Comparison of ENCODE assay signal across 12 cellular contexts in the genomic region with DNA sequence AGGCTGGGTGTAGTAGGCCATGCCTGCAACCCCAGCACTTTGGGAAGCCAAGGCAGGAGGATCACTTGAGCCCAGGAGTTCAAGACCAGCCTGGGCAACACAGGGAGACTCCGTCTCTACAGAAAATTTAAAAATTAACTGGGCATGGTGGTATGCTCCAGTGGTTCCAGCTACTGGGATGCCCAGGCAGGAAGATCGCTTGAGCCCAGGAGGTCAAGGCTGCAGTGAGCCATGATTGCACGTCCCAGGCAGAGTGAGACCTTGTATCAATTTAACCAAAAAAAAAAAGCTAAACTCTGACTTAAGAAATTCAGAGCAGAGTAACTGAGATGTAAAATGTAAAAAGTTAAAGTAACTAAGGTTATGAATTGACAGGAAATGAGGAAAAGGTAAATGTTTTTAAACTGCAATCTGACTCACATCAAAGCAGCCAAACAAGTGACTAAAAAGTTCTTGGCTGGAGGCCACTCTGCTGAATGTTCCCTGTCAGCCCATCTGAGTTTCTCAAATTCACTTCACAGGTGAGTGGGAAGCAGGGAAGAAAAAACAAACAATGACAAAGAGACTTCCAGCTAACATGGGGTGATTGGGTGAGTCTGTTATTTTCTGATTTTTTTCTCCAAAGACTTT. TPM values are rescaled to one million over a fixed set of nuclear protein-coding genes. Genes with fewer than 3 reads are reported as not detected.
DNase-seq lines count a peak whose midpoint lies in the region; ATAC-seq, FAIRE-seq and TF ChIP-seq lines count a peak whose summit lies in the region.
"Had no signal": no experiment of that assay in that cellular context is flagged by ENCODE, and none has a peak within 500 bp of the region (broad histone marks: within the 10 kb centered on the region; RNA-seq: fewer than 3 reads in every experiment).

No MANE protein-coding gene starts in this region.

- FAIRE-seq in astrocyte (lab: Jason Lieb, UNC) = no peak

- H3K4me1 ChIP-seq in H9 (ENCODE audit: insufficient read depth, low read length) (no peaks in the 10 kb centered on the region), astrocyte (ENCODE audit: insufficient read depth, low read length) (no peaks in the 10 kb centered on the region)
- H3K4me1 ChIP-seq: SJSA1 had no signal

- no peaks in the 10 kb centered on the region for H3K23me2 ChIP-seq in H9 (ENCODE audit: insufficient read length, low read depth, low read length, poor library complexity, severe bottlenecking)

- peak overlapping the region in 2 of 3 experiments; percentile 48 to 70; a peak in 1 of 7 replicates for H3K27ac Mint-ChIP-seq in H9
- no peak overlapping the region for H3K27ac Mint-ChIP-seq in astrocyte (ENCODE audit: unreplicated experiment)
- H3K27ac Mint-ChIP-seq in natural killer cell treated with Interleukin-12 subunit alpha and Interleukin-12 subunit beta and Interleukin-15 and Interleukin-18, amount 100 ng/mL, for 72 hours = no peak overlapping the region
- H3K27ac Mint-ChIP-seq: CD8-positive, alpha-beta memory T cell had no signal

- H3K79me2 ChIP-seq in H9 (ENCODE audit: insufficient read depth, low read length) (no peaks in the 10 kb centered on the region), astrocyte (ENCODE audit: insufficient read depth, low read length) (peaks cover 9% of the 10 kb centered on the region)

- no peak overlapping the region for H2BK20ac ChIP-seq in H9 (ENCODE audit: low read depth, low read length, poor library complexity, severe bottlenecking)

- H2AK5ac ChIP-seq in H9 (ENCODE audit: insufficient read length, low read length) = no peak overlapping the region

- no peak overlapping the region for H3K4ac ChIP-seq in H9 (ENCODE audit: low read depth, low read length)

- H4K8ac ChIP-seq in H9 (replicated peaks; ENCODE audit: insufficient read length, low read depth, low read length) = no peak overlapping the region

- no peak overlapping the region for H2BK5ac ChIP-seq in H9 (ENCODE audit: insufficient read length, low read length)

- no peak overlapping the region for H3K14ac ChIP-seq in H9 (ENCODE audit: insufficient read depth, low read length)

- WGBS in H9 (ENCODE audit: extremely low coverage, insufficient read length, low lambda C conversion rate) = no CpG with 5 or more reads among the region's 3 CpGs

- H3K56ac ChIP-seq in H9 (ENCODE audit: insufficient read length, low read depth, low read length) = no peak overlapping the region

- H3K9me3 ChIP-seq in H9 (ENCODE audit: control insufficient read depth, low read depth, low read length) (no peaks in the 10 kb centered on the region), astrocyte (ENCODE audit: insufficient read depth, low read depth, low read length) (peaks cover 3% of the 10 kb centered on the region)
- H3K9me3 ChIP-seq: SJSA1 had no signal

- H3K4me3 Mint-ChIP-seq in H9 (no peak overlapping the region), astrocyte (ENCODE audit: unreplicated experiment) (no peak overlapping the region)
- H3K4me3 Mint-ChIP-seq in natural killer cell treated with Interleukin-12 subunit alpha and Interleukin-12 subunit beta and Interleukin-15 and Interleukin-18, amount 100 ng/mL, for 72 hours = no peak overlapping the region
- H3K4me3 Mint-ChIP-seq: CD8-positive, alpha-beta memory T cell had no signal

- H3K9me3 Mint-ChIP-seq in H9 (peaks cover 10 to 13% of the 10 kb centered on the region in 2 experiments), astrocyte (ENCODE audit: unreplicated experiment) (no peaks in the 10 kb centered on the region)
- peaks cover 6% of the 10 kb centered on the region for H3K9me3 Mint-ChIP-seq in natural killer cell treated with Interleukin-12 subunit alpha and Interleukin-12 subunit beta and Interleukin-15 and Interleukin-18, amount 100 ng/mL, for 72 hours

- peaks cover 4% of the 10 kb centered on the region in 2 experiments; a peak in 3 of 4 replicates for H3K4me1 Mint-ChIP-seq in H9
- peaks cover 3% of the 10 kb centered on the region for H3K4me1 Mint-ChIP-seq in astrocyte (ENCODE audit: low read depth, unreplicated experiment)
- no peaks in the 10 kb centered on the region for H3K4me1 Mint-ChIP-seq in natural killer cell treated with Interleukin-12 subunit alpha and Interleukin-12 subunit beta and Interleukin-15 and Interleukin-18, amount 100 ng/mL, for 72 hours (ENCODE audit: low read depth in 2 of 2)
- H3K4me1 Mint-ChIP-seq: CD8-positive, alpha-beta memory T cell had no signal

- no peak overlapping the region for H2BK12ac ChIP-seq in H9 (ENCODE audit: insufficient read length, low read depth, low read length)

- DNase-seq in AG08395 (ENCODE audit: low spot score) (peak; percentile 29), H9 (no peak), astrocyte (ENCODE audit: low read depth) (peak; percentile 60), left lobe of liver (ENCODE audit: low spot score) (no peak), LoVo (ENCODE audit: low spot score) (no peak)
- no peak for DNase-seq in natural killer cell treated with Interleukin-12 subunit alpha and Interleukin-12 subunit beta and Interleukin-15 and Interleukin-18, amount 100 ng/mL, for 72 hours (ENCODE audit: low spot score)
- DNase-seq: activated CD4-positive, alpha-beta T cell treated with anti-CD3 and anti-CD28 coated beads, Interleukin-2, amount 50 U/mL, for 1 hour; CD8-positive, alpha-beta memory T cell had no signal

- no peak overlapping the region for H3K9ac ChIP-seq in H9 (ENCODE audit: extremely low read depth, insufficient read length, low read length)
- H3K9ac ChIP-seq in astrocyte (ENCODE audit: low read length) = no peak overlapping the region

- H3K27ac ChIP-seq in H9 (ENCODE audit: insufficient read length, low read depth, low read length) (no peak overlapping the region), astrocyte (ENCODE audit: low read depth, low read length) (no peak overlapping the region)
- H3K27ac ChIP-seq: SJSA1 had no signal

- no peak overlapping the region for H2BK120ac ChIP-seq in H9 (ENCODE audit: low read depth, low read length, poor library complexity, severe bottlenecking)

- ATAC-seq in left lobe of liver = peak; percentile 38
- no peak for ATAC-seq in GM21528 (IDR thresholded peaks at IDR 0.05; ENCODE audit: low FRiP score, unreplicated experiment)
- ATAC-seq in natural killer cell treated with Interleukin-12 subunit alpha and Interleukin-12 subunit beta and Interleukin-15 and Interleukin-18, amount 100 ng/mL, for 72 hours = no peak
- no peak for ATAC-seq in HG02840 (IDR thresholded peaks at IDR 0.05; ENCODE audit: low FRiP score, unreplicated experiment)

- H3K4me2 ChIP-seq in H9 (ENCODE audit: insufficient read depth, insufficient read length, low read length) (no peak overlapping the region), astrocyte (ENCODE audit: low read length) (no peak overlapping the region)

- no peaks in the 10 kb centered on the region for H3K27me3 Mint-ChIP-seq in H9 (ENCODE audit: low read depth)
- no peaks in the 10 kb centered on the region for H3K27me3 Mint-ChIP-seq in astrocyte (ENCODE audit: low read depth, unreplicated experiment)
- H3K27me3 Mint-ChIP-seq in natural killer cell treated with Interleukin-12 subunit alpha and Interleukin-12 subunit beta and Interleukin-15 and Interleukin-18, amount 100 ng/mL, for 72 hours = no peaks in the 10 kb centered on the region
- H3K27me3 Mint-ChIP-seq: CD8-positive, alpha-beta memory T cell had no signal

- TF ChIP-seq CTCF in H9 (conservative IDR thresholded peaks at IDR 0.05) (no peak), astrocyte (IDR thresholded peaks at IDR 0.05; ENCODE audit: insufficient read depth, low read depth, low read length) (no peak)

- no peak overlapping the region for H3T11ph ChIP-seq in H9 (ENCODE audit: low read length)

- H3K4me3 ChIP-seq in astrocyte (ENCODE audit: insufficient read depth, low read depth, low read length) = no peak overlapping the region
- H3K4me3 ChIP-seq: SJSA1 had no signal

- H3K36me3 Mint-ChIP-seq in H9 (ENCODE audit: insufficient read depth in 1 of 3, low read depth in 3 of 3) (peaks cover 2 to 5% (median 4%) of the 10 kb centered on the region in 3 experiments), astrocyte (ENCODE audit: low read depth, unreplicated experiment) (no peaks in the 10 kb centered on the region)
- no peaks in the 10 kb centered on the region for H3K36me3 Mint-ChIP-seq in natural killer cell treated with Interleukin-12 subunit alpha and Interleukin-12 subunit beta and Interleukin-15 and Interleukin-18, amount 100 ng/mL, for 72 hours
- H3K36me3 Mint-ChIP-seq: CD8-positive, alpha-beta memory T cell had no signal

- no peak overlapping the region for H4K91ac ChIP-seq in H9 (ENCODE audit: insufficient read length, low read depth, low read length)

- H3K79me1 ChIP-seq in H9 (ENCODE audit: insufficient read depth, low read depth, low read length, poor library complexity, severe bottlenecking) = no peaks in the 10 kb centered on the region

- H3K27me3 ChIP-seq in H9 (ENCODE audit: insufficient read depth, low read length) (no peaks in the 10 kb centered on the region), astrocyte (ENCODE audit: insufficient read depth, low read length) (no peaks in the 10 kb centered on the region)
- H3K27me3 ChIP-seq: SJSA1 had no signal

- no peak overlapping the region for H3K23ac ChIP-seq in H9 (ENCODE audit: insufficient read length, low read depth, low read length)

- no peak overlapping the region for H2BK15ac ChIP-seq in H9 (ENCODE audit: low read depth, low read length)

- H3K36me3 ChIP-seq in astrocyte (ENCODE audit: insufficient read depth, low read length) = no peaks in the 10 kb centered on the region
- H3K36me3 ChIP-seq: SJSA1 had no signal

- H3K18ac ChIP-seq in H9 (ENCODE audit: insufficient read length, low read depth, low read length) = no peak overlapping the region

- no peak overlapping the region for H2AFZ ChIP-seq in H9 (ENCODE audit: low read length)
- H2AFZ ChIP-seq in astrocyte (ENCODE audit: low read depth, low read length) = no peak overlapping the region

- H4K20me1 ChIP-seq in H9 (ENCODE audit: control insufficient read depth, insufficient read depth, insufficient read length) (no peaks in the 10 kb centered on the region), astrocyte (ENCODE audit: insufficient read depth, low read length) (no peaks in the 10 kb centered on the region)

- H4K5ac ChIP-seq in H9 (ENCODE audit: insufficient read length, low read depth, low read length) = no peak overlapping the region

RNA-seq across cellular contexts. Expression of a gene that starts 21.3 kb away (rescaled TPM):
- total RNA-seq in H9 (2021) (2.7 and 2.8 TPM in 2 replicates), astrocyte (5.9 and 6.7 TPM in 2 replicates), left lobe of liver (6.3 TPM)
- under 1 TPM in 1 of 2 donors, not detected in 1; 0.61 TPM for total RNA-seq in natural killer cell treated with Interleukin-12 subunit alpha and Interleukin-12 subunit beta and Interleukin-15 and Interleukin-18, amount 100 ng/mL, for 72 hours
- total RNA-seq: CD8-positive, alpha-beta memory T cell; mononuclear cell had no signal

Comparison
In these comparisons a context has a peak if more than half of its experiments do, and no peak if none do; other contexts are left out.
1. DNase-seq: peak in AG08395 (single experiment) and astrocyte (single experiment); none in H9 (single experiment), left lobe of liver (single experiment), LoVo (single experiment) and natural killer cell treated with Interleukin-12 subunit alpha and Interleukin-12 subunit beta and Interleukin-15 and Interleukin-18, amount 100 ng/mL, for 72 hours (single experiment).
2. H3K27ac Mint-ChIP-seq: peak in H9 (2 of 3); none in astrocyte (single experiment) and natural killer cell treated with Interleukin-12 subunit alpha and Interleukin-12 subunit beta and Interleukin-15 and Interleukin-18, amount 100 ng/mL, for 72 hours (0 of 2).